ENCODE assay signal across 9 cellular contexts in genomic region chr2:96913398-96914202, GRCh38. TPM values are rescaled to one million over a fixed set of nuclear protein-coding genes. Genes with fewer than 3 reads are reported as not detected.
DNase-seq lines count a peak whose midpoint lies in the region; ATAC-seq and TF ChIP-seq lines count a peak whose summit lies in the region.
"Had no signal": no experiment of that assay in that cellular context is flagged by ENCODE, and none has a peak within 500 bp of the region (broad histone marks: within the 10 kb centered on the region; RNA-seq: fewer than 3 reads in every experiment).

No MANE protein-coding gene starts in this region.

- H4K8ac ChIP-seq in H9 (replicated peaks; ENCODE audit: insufficient read length, low read depth, low read length), result no peak overlapping the region

- H3K4me3 Mint-ChIP-seq in activated naive CD8-positive, alpha-beta T cell treated with anti-CD3 and anti-CD28 coated beads, Interleukin-2, amount 50 U/mL, for 24 hours, result peak overlapping the region; percentile 30
- H3K4me3 Mint-ChIP-seq in osteocyte (ENCODE audit: unreplicated experiment) (no peak overlapping the region), H9 (no peak overlapping the region)

- TF ChIP-seq CTCF in DND-41 (IDR thresholded peaks at IDR 0.05; ENCODE audit: borderline replicate concordance, extremely low read depth, low read length, poor library complexity, severe bottlenecking) (no peak), osteocyte (IDR thresholded peaks at IDR 0.05) (no peak), H9 (conservative IDR thresholded peaks at IDR 0.05) (no peak)

- H3K23ac ChIP-seq in H9 (ENCODE audit: insufficient read length, low read depth, low read length), result no peak overlapping the region

- no peaks in the 10 kb centered on the region for H3K9me3 ChIP-seq in DND-41 (ENCODE audit: insufficient read depth, low read length, severe bottlenecking)
- no peaks in the 10 kb centered on the region for H3K9me3 ChIP-seq in H9 (ENCODE audit: control insufficient read depth, low read depth, low read length)
- H3K9me3 ChIP-seq: ovary had no signal

- H3K9me3 Mint-ChIP-seq in activated naive CD8-positive, alpha-beta T cell treated with anti-CD3 and anti-CD28 coated beads, Interleukin-2, amount 50 U/mL, for 24 hours, result peaks cover 17% of the 10 kb centered on the region
- no peaks in the 10 kb centered on the region for H3K9me3 Mint-ChIP-seq in osteocyte (ENCODE audit: unreplicated experiment)
- no peaks in the 10 kb centered on the region; a peak in 2 of 5 replicates for H3K9me3 Mint-ChIP-seq in H9

- no peak overlapping the region for H3K56ac ChIP-seq in H9 (ENCODE audit: insufficient read length, low read depth, low read length)

- H3K4me1 Mint-ChIP-seq in activated naive CD8-positive, alpha-beta T cell treated with anti-CD3 and anti-CD28 coated beads, Interleukin-2, amount 50 U/mL, for 24 hours, result peaks cover 52% of the 10 kb centered on the region
- H3K4me1 Mint-ChIP-seq in osteocyte (ENCODE audit: unreplicated experiment) (peaks cover 10% of the 10 kb centered on the region), H9 (peaks cover 28 to 34% of the 10 kb centered on the region in 2 experiments)

- H3K79me2 ChIP-seq in DND-41 (ENCODE audit: insufficient read depth, low read length), result no peaks in the 10 kb centered on the region
- H3K79me2 ChIP-seq in H9 (ENCODE audit: insufficient read depth, low read length), result no peaks in the 10 kb centered on the region

- no peak overlapping the region for H2BK15ac ChIP-seq in H9 (ENCODE audit: low read depth, low read length)

- H3K27ac Mint-ChIP-seq in activated naive CD8-positive, alpha-beta T cell treated with anti-CD3 and anti-CD28 coated beads, Interleukin-2, amount 50 U/mL, for 24 hours, result peak overlapping the region; percentile 64
- H3K27ac Mint-ChIP-seq in osteocyte (ENCODE audit: unreplicated experiment), result no peak overlapping the region
- H3K27ac Mint-ChIP-seq in H9, result no peak overlapping the region; a peak in 1 of 7 replicates

- H2BK5ac ChIP-seq in H9 (ENCODE audit: insufficient read length, low read length), result no peak overlapping the region

- ATAC-seq in DND-41 (ENCODE audit: insufficient read depth, low read depth) (peak; percentile 94), GM21723 (IDR thresholded peaks at IDR 0.05; ENCODE audit: unreplicated experiment) (no peak)
- ATAC-seq in activated naive CD8-positive, alpha-beta T cell treated with anti-CD3 and anti-CD28 coated beads, Interleukin-2, amount 50 U/mL, for 24 hours, result peak; percentile 82

- no peak overlapping the region for H3K14ac ChIP-seq in H9 (ENCODE audit: insufficient read depth, low read length)

- no peak overlapping the region for H3K18ac ChIP-seq in H9 (ENCODE audit: insufficient read length, low read depth, low read length)

- WGBS in H9 (ENCODE audit: extremely low coverage, insufficient read length, low lambda C conversion rate), result no CpG with 5 or more reads among the region's 20 CpGs

- no peak overlapping the region for H2BK120ac ChIP-seq in H9 (ENCODE audit: low read depth, low read length, poor library complexity, severe bottlenecking)

- H4K5ac ChIP-seq in H9 (ENCODE audit: insufficient read length, low read depth, low read length), result no peak overlapping the region

- no peak overlapping the region for H3K27ac ChIP-seq in DND-41 (ENCODE audit: low read length)
- H3K27ac ChIP-seq in H9 (ENCODE audit: insufficient read length, low read depth, low read length), result no peak overlapping the region
- H3K27ac ChIP-seq: ovary had no signal

- no peak overlapping the region for H2BK20ac ChIP-seq in H9 (ENCODE audit: low read depth, low read length, poor library complexity, severe bottlenecking)

- H4K91ac ChIP-seq in H9 (ENCODE audit: insufficient read length, low read depth, low read length), result no peak overlapping the region

- no peaks in the 10 kb centered on the region for H3K27me3 Mint-ChIP-seq in activated naive CD8-positive, alpha-beta T cell treated with anti-CD3 and anti-CD28 coated beads, Interleukin-2, amount 50 U/mL, for 24 hours
- H3K27me3 Mint-ChIP-seq in osteocyte (ENCODE audit: unreplicated experiment) (peaks cover 43% of the 10 kb centered on the region), H9 (ENCODE audit: low read depth) (peaks cover 30% of the 10 kb centered on the region)

- H3K4me3 ChIP-seq in DND-41 (ENCODE audit: low read depth in 1 of 2, low read length in 2 of 2), result no peak overlapping the region
- H3K4me3 ChIP-seq: ovary had no signal

- peak overlapping the region; percentile 32; the same call in 1 of the 2 replicates for H3K4me2 ChIP-seq in DND-41 (ENCODE audit: insufficient read depth, low read length)
- H3K4me2 ChIP-seq in H9 (ENCODE audit: insufficient read depth, insufficient read length, low read length), result no peak overlapping the region

- H3T11ph ChIP-seq in H9 (ENCODE audit: low read length), result no peak overlapping the region

- peak overlapping the region; percentile 36; the same call in 1 of the 2 replicates for H2AFZ ChIP-seq in DND-41 (ENCODE audit: low read depth, low read length)
- H2AFZ ChIP-seq in H9 (ENCODE audit: low read length), result no peak overlapping the region

- H3K4me1 ChIP-seq in DND-41 (ENCODE audit: insufficient read depth, low read length) (peaks cover 11% of the 10 kb centered on the region), H9 (ENCODE audit: insufficient read depth, low read length) (no peaks in the 10 kb centered on the region)

- H4K20me1 ChIP-seq in DND-41 (ENCODE audit: insufficient read depth, low read length) (no peaks in the 10 kb centered on the region), H9 (ENCODE audit: control insufficient read depth, insufficient read depth, insufficient read length) (no peaks in the 10 kb centered on the region)

- DNase-seq in DND-41 (peak; percentile 57), T-helper 22 cell (ENCODE audit: low read depth) (peak; percentile 29), kidney tubule cell (ENCODE audit: low spot score) (no peak), osteocyte (ENCODE audit: extremely low spot score, unreplicated experiment) (no peak), H9 (no peak)
- DNase-seq in activated naive CD8-positive, alpha-beta T cell treated with anti-CD3 and anti-CD28 coated beads, Interleukin-2, amount 50 U/mL, for 24 hours, result peak; percentile 36
- DNase-seq in stimulated activated CD4-positive, alpha-beta T cell treated with anti-CD3 and anti-CD28 coated beads, Interleukin-12 subunit alpha, Interleukin-12 subunit beta, amount 100 ng/mL, for 4 hours, result peak; percentile 31
- DNase-seq: ovary had no signal

- H3K4ac ChIP-seq in H9 (ENCODE audit: low read depth, low read length), result no peak overlapping the region

- H3K23me2 ChIP-seq in H9 (ENCODE audit: insufficient read length, low read depth, low read length, poor library complexity, severe bottlenecking), result no peaks in the 10 kb centered on the region

- no peak overlapping the region for H2BK12ac ChIP-seq in H9 (ENCODE audit: insufficient read length, low read depth, low read length)

- H3K9ac ChIP-seq in DND-41 (ENCODE audit: low read depth, low read length), result no peak overlapping the region
- H3K9ac ChIP-seq in H9 (ENCODE audit: extremely low read depth, insufficient read length, low read length), result no peak overlapping the region

- no peak overlapping the region for H2AK5ac ChIP-seq in H9 (ENCODE audit: insufficient read length, low read length)

- peaks cover 21% of the 10 kb centered on the region for H3K36me3 Mint-ChIP-seq in activated naive CD8-positive, alpha-beta T cell treated with anti-CD3 and anti-CD28 coated beads, Interleukin-2, amount 50 U/mL, for 24 hours (ENCODE audit: low read depth)
- no peaks in the 10 kb centered on the region for H3K36me3 Mint-ChIP-seq in osteocyte (ENCODE audit: unreplicated experiment)
- H3K36me3 Mint-ChIP-seq in H9 (ENCODE audit: insufficient read depth in 1 of 3, low read depth in 3 of 3), result 0 out of 7 replicates have a peak, but pooled peaks cover 0 to 4% (median 0%) of the 10 kb centered on the region in 3 experiments

- peaks cover 14% of the 10 kb centered on the region for H3K27me3 ChIP-seq in DND-41 (ENCODE audit: insufficient read depth, low read length, poor library complexity)
- no peaks in the 10 kb centered on the region for H3K27me3 ChIP-seq in H9 (ENCODE audit: insufficient read depth, low read length)
- H3K27me3 ChIP-seq: ovary had no signal

- H3K36me3 ChIP-seq in DND-41 (ENCODE audit: insufficient read depth, low read length), result no peaks in the 10 kb centered on the region
- H3K36me3 ChIP-seq: ovary had no signal

- no peaks in the 10 kb centered on the region for H3K79me1 ChIP-seq in H9 (ENCODE audit: insufficient read depth, low read depth, low read length, poor library complexity, severe bottlenecking)

RNA-seq across cellular contexts. Expression of gene SEMA4C, which starts 43.7 kb away (rescaled TPM):
- 33.8 and 39.1 TPM in 2 replicates for total RNA-seq in osteocyte
- 81.6 and 87.2 TPM in 2 replicates for total RNA-seq in H9 (2021)

RNA-seq across cellular contexts. Expression of gene ANKRD39, which starts 55.8 kb away (rescaled TPM):
- 10.5 and 12.4 TPM in 2 replicates for total RNA-seq in osteocyte
- 13.0 and 13.9 TPM in 2 replicates for total RNA-seq in H9 (2021)

Comparison
In these comparisons a context has a peak if more than half of its experiments do, and no peak if none do; other contexts are left out.
1. DNase-seq: peak in DND-41 (single experiment), T-helper 22 cell (single experiment), activated naive CD8-positive, alpha-beta T cell treated with anti-CD3 and anti-CD28 coated beads, Interleukin-2, amount 50 U/mL, for 24 hours (single experiment) and stimulated activated CD4-positive, alpha-beta T cell treated with anti-CD3 and anti-CD28 coated beads, Interleukin-12 subunit alpha, Interleukin-12 subunit beta, amount 100 ng/mL, for 4 hours (single experiment); none in kidney tubule cell (single experiment), osteocyte (single experiment) and H9 (single experiment).